Comparison of ENCODE assay signal across 1 cellular context in genomic region chr1:150558328-150558727, GRCh38.
TF ChIP-seq lines count a peak whose summit lies in the region.

No MANE protein-coding gene starts in this region.

TF ChIP-seq in endothelial cell of umbilical vein, 7 proteins besides CTCF, POLR2A, EP300 and RAD21:
- TF ChIP-seq GATA2 (IDR thresholded peaks at IDR 0.05; ENCODE audit: insufficient read depth, insufficient read length, low read depth, low read length) (no peak), FOS (IDR thresholded peaks at IDR 0.05; ENCODE audit: borderline replicate concordance, insufficient read depth, low read length) (no peak), EZH2 (IDR thresholded peaks at IDR 0.05; ENCODE audit: borderline replicate concordance, low read depth, low read length, severe bottlenecking) (no peak), POLR2AphosphoS5 (IDR thresholded peaks at IDR 0.05; ENCODE audit: insufficient read depth, low read depth, low read length) (no peak), JUN (IDR thresholded peaks at IDR 0.05; ENCODE audit: borderline replicate concordance, insufficient read depth, insufficient read length, low read depth) (no peak), MAX (IDR thresholded peaks at IDR 0.05; ENCODE audit: insufficient read depth, insufficient read length) (no peak), MYC (IDR thresholded peaks at IDR 0.05; ENCODE audit: low read depth, low read length) (no peak)
